22 cellular contexts compared by ENCODE assay signal in the genomic region with DNA sequence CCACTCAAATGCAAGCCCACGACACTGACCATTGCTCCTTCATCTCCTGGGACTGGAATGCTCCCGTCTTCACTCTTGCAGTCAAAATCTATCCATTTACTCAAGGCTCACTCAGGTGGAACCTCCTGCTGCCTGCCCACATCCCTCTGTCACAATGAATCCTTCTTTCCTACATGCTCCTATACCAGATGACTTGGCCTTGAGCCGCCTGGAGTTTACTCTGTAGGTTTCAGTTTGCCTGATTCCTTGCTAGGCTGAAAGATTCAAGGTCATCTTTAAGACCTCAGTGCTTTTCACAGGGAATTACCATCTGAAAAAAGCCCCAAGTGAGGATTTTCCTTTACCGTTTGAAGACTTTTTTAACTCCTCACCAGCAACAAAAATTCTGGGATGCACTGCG.
"Had no signal": no experiment of that assay in that cellular context is flagged by ENCODE, and none has a peak within 500 bp of the region (broad histone marks: within the 10 kb centered on the region; RNA-seq: fewer than 3 reads in every experiment).

No MANE protein-coding gene starts in this region.

- H3K27me3 ChIP-seq: brain microvascular endothelial cell, heart right ventricle, upper lobe of right lung had no signal

- H3K4me3 ChIP-seq: heart right ventricle, prostate gland, upper lobe of right lung had no signal

- H3K4me1 Mint-ChIP-seq: activated CD4-positive, alpha-beta T cell treated with anti-CD3 and anti-CD28 coated beads, Interleukin-2, amount 10 ng/mL, durations not matched to agents 24 days and 14 days; central memory CD8-positive, alpha-beta T cell; memory B cell; natural killer cell had no signal

- H3K36me3 ChIP-seq: brain microvascular endothelial cell, heart right ventricle, prostate gland, upper lobe of right lung had no signal

- H3K9me3 Mint-ChIP-seq: activated CD4-positive, alpha-beta T cell treated with anti-CD3 and anti-CD28 coated beads, Interleukin-2, amount 10 ng/mL, durations not matched to agents 24 days and 14 days; central memory CD8-positive, alpha-beta T cell; natural killer cell had no signal

- FAIRE-seq: frontal cortex, keratinocyte had no signal

- H3K4me3 Mint-ChIP-seq: activated CD4-positive, alpha-beta T cell treated with anti-CD3 and anti-CD28 coated beads, Interleukin-2, amount 10 ng/mL, durations not matched to agents 24 days and 14 days; activated CD8-positive, alpha-beta T cell treated with anti-CD3 and anti-CD28 coated beads, Interleukin-2, amount 10 ng/mL, durations not matched to agents 7 days and 5 days; activated naive CD8-positive, alpha-beta T cell; central memory CD8-positive, alpha-beta T cell; memory B cell; natural killer cell had no signal

- H3K27ac Mint-ChIP-seq: activated CD4-positive, alpha-beta T cell treated with anti-CD3 and anti-CD28 coated beads, Interleukin-2, amount 10 ng/mL, durations not matched to agents 24 days and 14 days; activated CD8-positive, alpha-beta T cell treated with anti-CD3 and anti-CD28 coated beads, Interleukin-2, amount 10 ng/mL, durations not matched to agents 7 days and 5 days; activated naive CD8-positive, alpha-beta T cell; memory B cell; natural killer cell had no signal

- H3K4me1 ChIP-seq: prostate gland, upper lobe of right lung had no signal

- H3K9me3 ChIP-seq: heart right ventricle, prostate gland, upper lobe of right lung had no signal

- ATAC-seq: activated CD8-positive, alpha-beta T cell treated with anti-CD3 and anti-CD28 coated beads, Interleukin-2, amount 10 ng/mL, durations not matched to agents 7 days and 5 days; heart right ventricle; left ventricle myocardium superior; natural killer cell; sciatic nerve; stimulated activated naive CD8-positive, alpha-beta T cell treated with anti-CD3 and anti-CD28 coated beads, Interleukin-15, Interleukin-2, amounts not matched to agents 100 U/mL and 50 U/mL, for 24 hours; upper lobe of right lung had no signal

- DNase-seq: activated CD4-positive, alpha-beta T cell treated with anti-CD3 and anti-CD28 coated beads, Interleukin-2, amount 10 ng/mL, durations not matched to agents 24 days and 14 days; activated CD4-positive, CD25-positive, alpha-beta regulatory T cell; activated CD8-positive, alpha-beta memory T cell treated with anti-CD3 and anti-CD28 coated beads, Interleukin-2, amount 50 U/mL, for 48 hours; activated CD8-positive, alpha-beta T cell treated with anti-CD3 and anti-CD28 coated beads, Interleukin-2, amount 10 ng/mL, durations not matched to agents 7 days and 5 days; activated gamma-delta T cell treated with Interleukin-2 at 50 U/mL for 16 hours; amygdala; brain microvascular endothelial cell; effector memory CD4-positive, alpha-beta T cell; heart right ventricle; left ventricle myocardium superior; natural killer cell; stimulated activated naive CD8-positive, alpha-beta T cell treated with anti-CD3 and anti-CD28 coated beads, Interleukin-15, Interleukin-2, amounts not matched to agents 100 U/mL and 50 U/mL, for 24 hours; T-helper 2 cell; upper lobe of right lung had no signal

- H3K27me3 Mint-ChIP-seq: activated CD4-positive, alpha-beta T cell treated with anti-CD3 and anti-CD28 coated beads, Interleukin-2, amount 10 ng/mL, durations not matched to agents 24 days and 14 days had no signal

- H3K36me3 Mint-ChIP-seq: activated naive CD8-positive, alpha-beta T cell; memory B cell; natural killer cell had no signal

- H3K27ac ChIP-seq: brain microvascular endothelial cell, epithelial cell of prostate, heart right ventricle, prostate gland, upper lobe of right lung had no signal
